In genomic region chr1:36984026-36984425, GRCh38 we compare ENCODE assay signal across 31 cellular contexts. TPM values are rescaled to one million over a fixed set of nuclear protein-coding genes. Genes with fewer than 3 reads are reported as not detected.
"Had no signal": no experiment of that assay in that cellular context is flagged by ENCODE, and none has a peak within 500 bp of the region (broad histone marks: within the 10 kb centered on the region; RNA-seq: fewer than 3 reads in every experiment).

No MANE protein-coding gene starts in this region.

- H3K27me3 ChIP-seq: ovary, testis, upper lobe of left lung, vagina had no signal

- ATAC-seq: naive thymus-derived CD4-positive, alpha-beta T cell; natural killer cell; psoas muscle; right cardiac atrium; sciatic nerve; stimulated activated memory B cell treated with anti-CD40 and anti-IgM and Interleukin-4, amounts not matched to agents 10 μg/mL and 1 μg/mL and 100 μg/mL, for 72 hours; stimulated activated naive CD8-positive, alpha-beta T cell treated with anti-CD3 and anti-CD28 coated beads, Interleukin-15, amount 100 ng/mL, for 72 hours; stimulated activated naive CD8-positive, alpha-beta T cell treated with anti-CD3 and anti-CD28 coated beads, Interleukin-15, Interleukin-2, amounts not matched to agents 100 U/mL and 50 U/mL, for 24 hours had no signal

- H3K4me3 ChIP-seq: ovary, psoas muscle, skin epidermis, smooth muscle cell, spleen, suprapubic skin, testis, tibial artery, transverse colon, upper lobe of left lung, vagina had no signal

- FAIRE-seq: urothelium cell line had no signal

- DNase-seq: naive thymus-derived CD4-positive, alpha-beta T cell; natural killer cell; occipital lobe; ovary; psoas muscle; right cardiac atrium; spleen; stimulated activated CD4-positive, alpha-beta T cell treated with anti-CD3 and anti-CD28 coated beads, Interleukin-12 subunit alpha, Interleukin-12 subunit beta, amount 100 ng/mL, for 4 hours; stimulated activated CD4-positive, alpha-beta T cell treated with anti-CD3 and anti-CD28 coated beads, Interleukin-1b, Interleukin-23, amount 100 ng/mL, for 48 hours; stimulated activated CD4-positive, alpha-beta T cell treated with anti-CD3 and anti-CD28 coated beads, Interleukin-4, amount 100 ng/mL, for 1 hour; stimulated activated CD4-positive, alpha-beta T cell treated with anti-CD3 and anti-CD28 coated beads, Interleukin-4, amount 100 ng/mL, for 4 hours; stimulated activated CD8-positive, alpha-beta memory T cell treated with anti-CD3 and anti-CD28 coated beads, Interleukin-4, amount 100 ng/mL, for 48 hours; stimulated activated naive CD4-positive, alpha-beta T cell; stimulated activated naive CD8-positive, alpha-beta T cell treated with anti-CD3 and anti-CD28 coated beads, Interleukin-15, amount 100 ng/mL, for 72 hours; stimulated activated naive CD8-positive, alpha-beta T cell treated with anti-CD3 and anti-CD28 coated beads, Interleukin-15, Interleukin-2, amounts not matched to agents 100 U/mL and 50 U/mL, for 24 hours; testis; tibial artery; transverse colon; upper lobe of left lung had no signal

- H3K79me2 ChIP-seq: parathyroid adenoma had no signal

- H3K4me1 Mint-ChIP-seq: nephron; stimulated activated memory B cell treated with anti-CD40 and anti-IgM and Interleukin-4, amounts not matched to agents 10 μg/mL and 1 μg/mL and 100 μg/mL, for 72 hours; stimulated activated naive CD8-positive, alpha-beta T cell treated with anti-CD3 and anti-CD28 coated beads, Interleukin-15, amount 100 ng/mL, for 72 hours had no signal

- H3K9me3 Mint-ChIP-seq: natural killer cell; nephron; stimulated activated memory B cell treated with anti-CD40 and anti-IgM and Interleukin-4, amounts not matched to agents 10 μg/mL and 1 μg/mL and 100 μg/mL, for 72 hours; stimulated activated naive CD8-positive, alpha-beta T cell treated with anti-CD3 and anti-CD28 coated beads, Interleukin-15, amount 100 ng/mL, for 72 hours had no signal

- H3K4me3 Mint-ChIP-seq: naive thymus-derived CD4-positive, alpha-beta T cell; natural killer cell; nephron; stimulated activated memory B cell treated with anti-CD40 and anti-IgM and Interleukin-4, amounts not matched to agents 10 μg/mL and 1 μg/mL and 100 μg/mL, for 72 hours; stimulated activated naive CD8-positive, alpha-beta T cell treated with anti-CD3 and anti-CD28 coated beads, Interleukin-15, amount 100 ng/mL, for 72 hours had no signal

- H3K27ac ChIP-seq: ovary, parathyroid adenoma, psoas muscle, skin epidermis, spleen, suprapubic skin, testis, tibial artery, transverse colon, upper lobe of left lung, vagina had no signal

- H3K36me3 ChIP-seq: ovary, spleen, suprapubic skin, tibial artery, transverse colon, upper lobe of left lung, vagina had no signal

- H3K27ac Mint-ChIP-seq: naive thymus-derived CD4-positive, alpha-beta T cell; natural killer cell; nephron; progenitor cell of endocrine pancreas; stimulated activated memory B cell treated with anti-CD40 and anti-IgM and Interleukin-4, amounts not matched to agents 10 μg/mL and 1 μg/mL and 100 μg/mL, for 72 hours; stimulated activated naive CD8-positive, alpha-beta T cell treated with anti-CD3 and anti-CD28 coated beads, Interleukin-15, amount 100 ng/mL, for 72 hours had no signal

- H3K9me3 ChIP-seq: ovary, psoas muscle, spleen, suprapubic skin, testis, tibial artery, transverse colon, upper lobe of left lung, vagina had no signal

- H3K4me1 ChIP-seq: parathyroid adenoma, psoas muscle had no signal

- H3K36me3 Mint-ChIP-seq: naive thymus-derived CD4-positive, alpha-beta T cell; natural killer cell; stimulated activated memory B cell treated with anti-CD40 and anti-IgM and Interleukin-4, amounts not matched to agents 10 μg/mL and 1 μg/mL and 100 μg/mL, for 72 hours had no signal

- H3K4me2 ChIP-seq: smooth muscle cell had no signal

- H2AFZ ChIP-seq: parathyroid adenoma had no signal

- H3K9ac ChIP-seq: parathyroid adenoma had no signal

RNA-seq across cellular contexts. Expression of gene GRIK3, which starts 50.3 kb away (rescaled TPM):
- total RNA-seq: naive thymus-derived CD4-positive, alpha-beta T cell; natural killer cell; osteoblast; renal cortical epithelial cell had no signal
- polyA plus RNA-seq: naive thymus-derived CD4-positive, alpha-beta T cell; smooth muscle cell had no signal
